8 cellular contexts compared by ENCODE assay signal in genomic region chr10:31759124-31759798, GRCh38.
DNase-seq lines count a peak whose midpoint lies in the region; ATAC-seq and TF ChIP-seq lines count a peak whose summit lies in the region.

No MANE protein-coding gene starts in this region.

- WGBS in transverse colon (ENCODE audit: low coverage in 1 of 2), 2 donors = 0% methylated on average over 26 of the region's 36 CpGs; no CpG with 5 or more reads in 1 of the 2 donors

- H3K79me2 ChIP-seq in osteoblast (ENCODE audit: insufficient read depth, low read length) = no peaks in the 10 kb centered on the region

- no peaks in the 10 kb centered on the region for H3K27me3 Mint-ChIP-seq in activated T-helper 2 cell treated with anti-CD3 and anti-CD28 coated beads, Interferon-gamma antibody, Interleukin-2, Interleukin-4, amounts not matched to agents 10 μg/mL and 5 μg/mL and 100 μg/mL, durations not matched to agents 14 hours and 24 hours and 36 hours (ENCODE audit: low read depth)

- DNase-seq in GM13977 (ENCODE audit: low spot score) (peak; percentile 41), NCI-H748 treated with DMSO at 0.1 percent for 48 hours (lab: John Stamatoyannopoulos, UW) (peak; percentile 24), foreskin fibroblast (peak in 1 of 2 donors; percentile 72), osteoblast (ENCODE audit: insufficient read length, low spot score, missing footprints) (peak; percentile 67), transverse colon (peak; percentile 71), medulla oblongata (ENCODE audit: extremely low spot score) (no peak)
- DNase-seq in activated T-helper 2 cell treated with anti-CD3 and anti-CD28 coated beads, Interferon-gamma antibody, Interleukin-2, Interleukin-4, amounts not matched to agents 10 μg/mL and 5 μg/mL and 100 μg/mL, durations not matched to agents 14 hours and 24 hours and 36 hours (ENCODE audit: low spot score) = peak; percentile 33

- H3K27ac ChIP-seq in osteoblast (ENCODE audit: low read depth, low read length) (peak overlapping the region; percentile 82), transverse colon (peak overlapping the region; percentile 92 to 99 (median 96))

- peaks cover 11% of the 10 kb centered on the region for H3K9me3 Mint-ChIP-seq in activated T-helper 2 cell treated with anti-CD3 and anti-CD28 coated beads, Interferon-gamma antibody, Interleukin-2, Interleukin-4, amounts not matched to agents 10 μg/mL and 5 μg/mL and 100 μg/mL, durations not matched to agents 14 hours and 24 hours and 36 hours

- TF ChIP-seq EP300 in transverse colon (IDR thresholded peaks at IDR 0.05; ENCODE audit: low read depth) = no peak

- in situ Hi-C loops in GM13977 (cut with MboI; ENCODE audit: low pct_unique_long_range_greater_than_20kb, low sequenced_read_pairs, unreplicated experiment) = no loop called here
- in situ Hi-C loops in transverse colon (cut with MboI; ENCODE audit: low pct_ligation_motif_present in 1 of 4, low pct_unique_long_range_greater_than_20kb in 1 of 4, low sequenced_read_pairs in 3 of 4) = loop anchor here in 2 of 4 donors (25.0 kb wide), 2 partner anchors 622 to 972 kb away; no protein-coding TSS in a partner anchor

- intact Hi-C loops in activated T-helper 2 cell treated with anti-CD3 and anti-CD28 coated beads, Interferon-gamma antibody, Interleukin-2, Interleukin-4, amounts not matched to agents 10 μg/mL and 5 μg/mL and 100 μg/mL, durations not matched to agents 14 hours and 24 hours and 36 hours (cut with micrococcal nuclease) = loop anchor here (1.0 to 10.0 kb wide), 3 partner anchors 156 to 727 kb away; partner anchors contain the start of gene ARHGAP12
- intact Hi-C loops in transverse colon (cut with DNase I; ENCODE audit: low total_unique reads) = loop anchor here (5.0 kb wide), 1 partner anchor 62 kb away; no protein-coding TSS in a partner anchor

- peak; percentile 8 for TF ChIP-seq POLR2A in transverse colon (IDR thresholded peaks at IDR 0.05)

- H3K27ac Mint-ChIP-seq in activated T-helper 2 cell treated with anti-CD3 and anti-CD28 coated beads, Interferon-gamma antibody, Interleukin-2, Interleukin-4, amounts not matched to agents 10 μg/mL and 5 μg/mL and 100 μg/mL, durations not matched to agents 14 hours and 24 hours and 36 hours = peak overlapping the region; percentile 99

- H3K9me3 ChIP-seq in osteoblast (ENCODE audit: low read depth, low read length) (no peaks in the 10 kb centered on the region), transverse colon (no peaks in the 10 kb centered on the region)

- no peaks in the 10 kb centered on the region for H3K36me3 ChIP-seq in osteoblast (ENCODE audit: insufficient read depth, low read length)
- H3K36me3 ChIP-seq in transverse colon = no peaks in the 10 kb centered on the region

- peaks cover 20% of the 10 kb centered on the region for H3K4me1 ChIP-seq in osteoblast (ENCODE audit: insufficient read depth, low read length)
- peaks cover 10 to 29% (median 18%) of the 10 kb centered on the region in 4 donors for H3K4me1 ChIP-seq in transverse colon

- TF ChIP-seq CTCF in GM13977 (IDR thresholded peaks at IDR 0.05; ENCODE audit: extremely low read depth, insufficient read depth, missing control alignments) (no peak), foreskin fibroblast (IDR thresholded peaks at IDR 0.05; ENCODE audit: low read depth, low read length) (no peak), osteoblast (IDR thresholded peaks at IDR 0.05; ENCODE audit: extremely low read depth, low read depth, low read length) (no peak), transverse colon (IDR thresholded peaks at IDR 0.05) (no peak)

- peak overlapping the region; percentile 97 for H3K4me3 Mint-ChIP-seq in activated T-helper 2 cell treated with anti-CD3 and anti-CD28 coated beads, Interferon-gamma antibody, Interleukin-2, Interleukin-4, amounts not matched to agents 10 μg/mL and 5 μg/mL and 100 μg/mL, durations not matched to agents 14 hours and 24 hours and 36 hours (ENCODE audit: low read depth)

- H3K4me2 ChIP-seq in osteoblast (ENCODE audit: insufficient read depth, low read length) = peak overlapping the region; percentile 84

- peak overlapping the region; percentile 76 to 94 for H3K4me3 ChIP-seq in foreskin fibroblast (ENCODE audit: low read depth in 1 of 2, low read length in 2 of 2)
- H3K4me3 ChIP-seq in osteoblast (ENCODE audit: insufficient read depth, low read length) = peak overlapping the region; percentile 90
- peak overlapping the region; percentile 51 to 84 (median 70) for H3K4me3 ChIP-seq in transverse colon

- H3K27me3 ChIP-seq in osteoblast (ENCODE audit: insufficient read depth, low read length) = no peaks in the 10 kb centered on the region
- no peaks in the 10 kb centered on the region for H3K27me3 ChIP-seq in transverse colon

- peaks cover 13% of the 10 kb centered on the region for H3K4me1 Mint-ChIP-seq in activated T-helper 2 cell treated with anti-CD3 and anti-CD28 coated beads, Interferon-gamma antibody, Interleukin-2, Interleukin-4, amounts not matched to agents 10 μg/mL and 5 μg/mL and 100 μg/mL, durations not matched to agents 14 hours and 24 hours and 36 hours (ENCODE audit: low read depth)

- H3K36me3 Mint-ChIP-seq in activated T-helper 2 cell treated with anti-CD3 and anti-CD28 coated beads, Interferon-gamma antibody, Interleukin-2, Interleukin-4, amounts not matched to agents 10 μg/mL and 5 μg/mL and 100 μg/mL, durations not matched to agents 14 hours and 24 hours and 36 hours (ENCODE audit: low read depth) = no peaks in the 10 kb centered on the region

- no peak for ATAC-seq in HG03571 (IDR thresholded peaks at IDR 0.05; ENCODE audit: unreplicated experiment)

- H2AFZ ChIP-seq in osteoblast (ENCODE audit: low read length) = peak overlapping the region; percentile 85

- H4K20me1 ChIP-seq in osteoblast (ENCODE audit: insufficient read depth, low read length) = no peaks in the 10 kb centered on the region
